ENCODE assay signal across 8 cellular contexts in the genomic region with DNA sequence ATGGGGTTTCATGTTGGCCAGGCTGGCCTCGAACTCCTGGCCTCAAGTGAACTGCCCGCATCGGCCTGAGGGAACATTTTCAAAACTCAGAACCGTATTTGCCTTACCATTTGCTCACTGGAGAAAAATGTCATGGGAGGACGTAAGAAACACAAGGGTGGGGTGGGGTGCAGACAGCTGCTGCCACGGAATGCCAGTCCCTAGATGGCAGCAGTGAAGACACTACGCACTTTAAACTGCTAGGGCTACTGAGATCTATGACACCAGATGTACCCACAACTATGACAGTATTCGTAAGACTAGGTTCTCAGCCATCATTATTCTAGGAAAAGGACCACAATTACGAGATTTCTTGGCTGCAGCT. TPM values are rescaled to one million over a fixed set of nuclear protein-coding genes. Genes with fewer than 3 reads are reported as not detected.
DNase-seq lines count a peak whose midpoint lies in the region; ATAC-seq, FAIRE-seq and TF ChIP-seq lines count a peak whose summit lies in the region.
"Not testable (repeated sequence)": the region's sequence is repeated elsewhere in the genome, so short reads cannot be mapped to it uniquely, and the experiment has no call there.

No MANE protein-coding gene starts in this region.

- not testable (repeated sequence) for H3K36me3 ChIP-seq in HepG2 (replicated peaks in 1 of 2; ENCODE audit: control insufficient read depth in 1 of 2, insufficient read depth in 2 of 2, low read length in 2 of 2)

- in situ Hi-C loops in HepG2 (cut with HindIII; ENCODE audit: extremely low pct_ligation_motif_present, low pct_unique_long_range_greater_than_20kb): loop anchor here (25.0 kb wide), 1 partner anchor 157 kb away; no protein-coding TSS in a partner anchor

- H3K27ac Mint-ChIP-seq in activated CD8-positive, alpha-beta T cell treated with anti-CD3 and anti-CD28 coated beads for 36 hours: peak overlapping the region; percentile 96

- H3K9me3 ChIP-seq in HepG2 (ENCODE audit: low read length): not testable (repeated sequence)

- peaks cover 37% of the 10 kb centered on the region for H3K4me1 Mint-ChIP-seq in activated CD8-positive, alpha-beta T cell treated with anti-CD3 and anti-CD28 coated beads for 36 hours (ENCODE audit: low read depth)

- not testable (repeated sequence) for H3K27me3 Mint-ChIP-seq in activated CD8-positive, alpha-beta T cell treated with anti-CD3 and anti-CD28 coated beads for 36 hours

- intact Hi-C loops in activated CD8-positive, alpha-beta T cell treated with anti-CD3 and anti-CD28 coated beads for 36 hours (cut with micrococcal nuclease): loop anchor here (5.0 to 10.0 kb wide), 2 partner anchors 70 to 157 kb away; a partner anchor contains a TSS
- intact Hi-C loops in dorsolateral prefrontal cortex (cut with DNase I): loop anchor here in 1 of 2 donors (2.0 to 10.0 kb wide), 2 partner anchors 74 to 150 kb away; a partner anchor contains a TSS
- intact Hi-C loops in HepG2 (cut with micrococcal nuclease; ENCODE audit: unreplicated experiment): not testable (repeated sequence)

- DNase-seq in AG09309 (ENCODE audit: low read depth) (peak; percentile 57), dorsolateral prefrontal cortex (peak in 8 of 10 donors; percentile 24 to 77 (median 53)), HepG2 (ENCODE audit: low spot score) (peak; percentile 73)
- peak; percentile 31 for DNase-seq in NK-92 treated with Interleukin-12 subunit alpha and Interleukin-12 subunit beta, amount 100 ng/mL, for 24 hours (lab: John Stamatoyannopoulos, UW)
- DNase-seq in activated CD8-positive, alpha-beta T cell treated with anti-CD3 and anti-CD28 coated beads for 36 hours: peak; percentile 76
- peak; percentile 54 for DNase-seq in stimulated activated CD4-positive, alpha-beta T cell treated with anti-CD3 and anti-CD28 coated beads, Interleukin-15, amount 100 ng/mL, for 24 hours

- H3K79me2 ChIP-seq in HepG2 (ENCODE audit: insufficient read depth, low read length): not testable (repeated sequence)

- H3K4me3 ChIP-seq in AG09309 (ENCODE audit: control insufficient read depth, low read depth, low read length): peak overlapping the region; percentile 76
- H3K4me3 ChIP-seq in dorsolateral prefrontal cortex: peak overlapping the region; percentile 56 to 96 (median 87)
- H3K4me3 ChIP-seq in HepG2 (replicated peaks in 1 of 3; ENCODE audit: insufficient read depth in 1 of 3, low read depth in 2 of 3, low read length in 3 of 3): peak overlapping the region; percentile 62 to 83 (median 76); a peak in 5 of 6 replicates

- WGBS in HepG2 (ENCODE audit: low lambda C conversion rate): 1% methylated on average over 9 of the region's 9 CpGs

- H3K4me3 Mint-ChIP-seq in activated CD8-positive, alpha-beta T cell treated with anti-CD3 and anti-CD28 coated beads for 36 hours: peak overlapping the region; percentile 92

- not testable (repeated sequence) for TF ChIP-seq EP300 in HepG2 (IDR thresholded peaks at IDR 0.05; ENCODE audit: low read depth in 2 of 2, low read length in 2 of 2); HepG2 (CRISPR knock-in tag; IDR thresholded peaks at IDR 0.05; ENCODE audit: borderline replicate concordance)

- peak; percentile 39 for ATAC-seq in GM18907 (IDR thresholded peaks at IDR 0.05; ENCODE audit: unreplicated experiment)
- peak; percentile 22 for ATAC-seq in HG03469 (IDR thresholded peaks at IDR 0.05; ENCODE audit: unreplicated experiment)
- ATAC-seq in activated CD8-positive, alpha-beta T cell treated with anti-CD3 and anti-CD28 coated beads for 36 hours: peak; percentile 45
- ATAC-seq in HepG2: peak; percentile 72

- H3K9me3 Mint-ChIP-seq in activated CD8-positive, alpha-beta T cell treated with anti-CD3 and anti-CD28 coated beads for 36 hours: not testable (repeated sequence)

- H3K27ac ChIP-seq in dorsolateral prefrontal cortex (peak overlapping the region in 58 of 59 donors; percentile 63 to 98 (median 94)), HepG2 (ENCODE audit: extremely low read length, insufficient read depth, low read length) (peak overlapping the region; percentile 89)

- BruUV-seq in HepG2 (replicated peaks; lab: Mats Ljungman, UMichigan): TSS peak; percentile 73

- POLR2A ChIA-PET in activated CD8-positive, alpha-beta T cell treated with anti-CD3 and anti-CD28 coated beads for 36 hours (lab: Charles Lee): interaction anchor here (0.9 to 2.3 kb wide), 4 partner anchors 9 to 150 kb away, joined by 3 to 14 read pairs (median 8); a partner anchor contains a TSS
- POLR2A ChIA-PET in HepG2 (lab: Yijun Ruan, JAX): interaction anchor here (1.5 to 3.0 kb wide), 3 partner anchors 74 to 307 kb away, joined by 6 to 44 read pairs (median 13); a partner anchor contains a TSS

- H4K20me1 ChIP-seq in HepG2 (ENCODE audit: insufficient read depth, low read length): not testable (repeated sequence)

- not testable (repeated sequence) for H3K27me3 ChIP-seq in dorsolateral prefrontal cortex; HepG2 (ENCODE audit: control insufficient read depth in 1 of 2, insufficient read depth in 2 of 2, low read length in 2 of 2)

- H2AFZ ChIP-seq in HepG2 (ENCODE audit: low read length): not testable (repeated sequence)

- peak overlapping the region; percentile 67 for H3K4me2 ChIP-seq in HepG2 (ENCODE audit: low read depth, low read length)

- CTCF ChIA-PET in activated CD8-positive, alpha-beta T cell treated with anti-CD3 and anti-CD28 coated beads for 36 hours (lab: Charles Lee); HepG2 (lab: Yijun Ruan, JAX; ENCODE audit: low intra/inter-chr PET ratio, low total read pairs): not testable (repeated sequence)

- not testable (repeated sequence) for H3K4me1 ChIP-seq in HepG2 (ENCODE audit: insufficient read depth, low read length)

- TF ChIP-seq RAD21 in HepG2 (CRISPR knock-in tag; IDR thresholded peaks at IDR 0.05): not testable (repeated sequence)

- H3K9ac ChIP-seq in HepG2 (ENCODE audit: insufficient read depth, low read depth, low read length): peak overlapping the region; percentile 90

- peaks cover 20% of the 10 kb centered on the region for H3K36me3 Mint-ChIP-seq in activated CD8-positive, alpha-beta T cell treated with anti-CD3 and anti-CD28 coated beads for 36 hours (ENCODE audit: low read depth)

- peak in 1 of 2 experiments; percentile 50; a peak in 1 of 4 replicates for TF ChIP-seq POLR2A in HepG2 (IDR thresholded peaks at IDR 0.05; ENCODE audit: insufficient read depth in 1 of 2, low read depth in 2 of 2, low read length in 2 of 2)

- TF ChIP-seq CTCF in AG09309 (IDR thresholded peaks at IDR 0.05; ENCODE audit: control insufficient read depth, insufficient read depth, low read depth, low read length, missing control alignments) (peak; percentile 36), dorsolateral prefrontal cortex (IDR thresholded peaks at IDR 0.05 in 54 of 56, conservative IDR thresholded peaks at IDR 0.05 in 2 of 56; ENCODE audit: low read depth in 1 of 56, partially characterized antibody in 56 of 56) (peak in 47 of 56 donors; percentile 6 to 58 (median 41)), HepG2 (CRISPR knock-in tag; IDR thresholded peaks at IDR 0.05) (peak; percentile 71)
- TF ChIP-seq CTCF in activated CD8-positive, alpha-beta T cell treated with anti-CD3 and anti-CD28 coated beads for 36 hours (IDR thresholded peaks at IDR 0.05): peak; percentile 29

- FAIRE-seq in HepG2 (lab: Jason Lieb, UNC): peak; percentile 85

RNA-seq across cellular contexts. Expression of a gene that starts 0.7 kb away (rescaled TPM):
- 10 to 100 TPM; 63.7 to 63.9 TPM for total RNA-seq in activated CD8-positive, alpha-beta T cell treated with anti-CD3 and anti-CD28 coated beads for 36 hours
- 100 to 1,000 TPM in 113 of 120 experiments, 10 to 100 TPM in 7; 79.9 to 191 (median 126) TPM for total RNA-seq in dorsolateral prefrontal cortex
- total RNA-seq in HepG2 (2016; rRNA removed; fragmentation: Illumina TruSeq; extraction: Trizol): 79.3 and 124 TPM in 2 replicates
- 26.4 and 30.7 TPM in 2 replicates for total RNA-seq in HepG2 (2016; cell fraction: cytosol; rRNA removed; fragmentation: Illumina TruSeq; extraction: Trizol; ENCODE audit: low read depth)
- total RNA-seq in HepG2 (2016; cell fraction: insoluble cytoplasmic fraction; rRNA removed; fragmentation: Illumina TruSeq; extraction: Trizol): 84.5 and 129 TPM in 2 replicates
- total RNA-seq in HepG2 (2016; cell fraction: membrane; rRNA removed; fragmentation: Illumina TruSeq; extraction: Trizol): 45.4 and 48.5 TPM in 2 replicates
- 33.8 and 34.8 TPM in 2 replicates for total RNA-seq in HepG2 (2016; cell fraction: nucleus; rRNA removed; fragmentation: Illumina TruSeq; extraction: Trizol)
- polyA plus RNA-seq in HepG2 (2011; rRNA removed): 33.6 and 39.1 TPM in 2 replicates
- 20.9 and 31.6 TPM in 2 replicates for polyA plus RNA-seq in HepG2 (2011; cell fraction: cytosol; rRNA removed)
- polyA plus RNA-seq in HepG2 (2011; cell fraction: nucleus; rRNA removed): 8.7 and 13.9 TPM in 2 replicates
- polyA plus RNA-seq in HepG2 (2012): 59.3 and 60.3 TPM in 2 replicates
- 11.6 and 18.3 TPM in 2 replicates for polyA plus RNA-seq in HepG2 (2016; cell fraction: cytosol; fragmentation: Illumina TruSeq; extraction: Trizol; ENCODE audit: low read depth)
- polyA plus RNA-seq in HepG2 (2016; cell fraction: insoluble cytoplasmic fraction; fragmentation: Illumina TruSeq; extraction: Trizol; ENCODE audit: low read depth): 130 and 143 TPM in 2 replicates
- polyA plus RNA-seq in HepG2 (2016; cell fraction: membrane; fragmentation: Illumina TruSeq; extraction: Trizol; ENCODE audit: low read depth): 30.2 and 38.3 TPM in 2 replicates
- polyA plus RNA-seq in HepG2 (2016; cell fraction: nucleus; fragmentation: Illumina TruSeq; extraction: Trizol; ENCODE audit: insufficient read depth, low read depth): 54.9 and 62.0 TPM in 2 replicates
- polyA minus RNA-seq in HepG2 (2011; rRNA and poly(A)+ RNA removed; ENCODE audit: low replicate concordance): 15.5 and 21.4 TPM in 2 replicates
- polyA minus RNA-seq in HepG2 (2011; cell fraction: cytosol; rRNA and poly(A)+ RNA removed): 42.0 and 45.7 TPM in 2 replicates
- 14.2 and 15.9 TPM in 2 replicates for polyA minus RNA-seq in HepG2 (2011; cell fraction: nucleus; rRNA and poly(A)+ RNA removed)

RNA-seq across cellular contexts. Expression of a gene that starts 2.0 kb away (rescaled TPM):
- total RNA-seq in activated CD8-positive, alpha-beta T cell treated with anti-CD3 and anti-CD28 coated beads for 36 hours: 10 to 100 TPM; 16.6 to 17.5 TPM
- total RNA-seq in dorsolateral prefrontal cortex (10 to 100 TPM; 10.4 to 25.9 (median 17.2) TPM), HepG2 (2016; rRNA removed; fragmentation: Illumina TruSeq; extraction: Trizol) (10.9 and 17.6 TPM in 2 replicates)
- 3.2 and 3.4 TPM in 2 replicates for total RNA-seq in HepG2 (2016; cell fraction: cytosol; rRNA removed; fragmentation: Illumina TruSeq; extraction: Trizol; ENCODE audit: low read depth)
- total RNA-seq in HepG2 (2016; cell fraction: insoluble cytoplasmic fraction; rRNA removed; fragmentation: Illumina TruSeq; extraction: Trizol): 10.4 and 17.0 TPM in 2 replicates
- 5.2 and 5.4 TPM in 2 replicates for total RNA-seq in HepG2 (2016; cell fraction: membrane; rRNA removed; fragmentation: Illumina TruSeq; extraction: Trizol)
- 24.3 and 31.9 TPM in 2 replicates for total RNA-seq in HepG2 (2016; cell fraction: nucleus; rRNA removed; fragmentation: Illumina TruSeq; extraction: Trizol)
- polyA plus RNA-seq in HepG2 (2011; rRNA removed): 8.5 and 8.6 TPM in 2 replicates
- 6.6 and 8.8 TPM in 2 replicates for polyA plus RNA-seq in HepG2 (2011; cell fraction: cytosol; rRNA removed)
- polyA plus RNA-seq in HepG2 (2011; cell fraction: nucleus; rRNA removed): 6.1 and 8.0 TPM in 2 replicates
- polyA plus RNA-seq in HepG2 (2012): 8.4 and 9.0 TPM in 2 replicates
- 1.0 TPM in 2 replicates for polyA plus RNA-seq in HepG2 (2016; cell fraction: cytosol; fragmentation: Illumina TruSeq; extraction: Trizol; ENCODE audit: low read depth)
- polyA plus RNA-seq in HepG2 (2016; cell fraction: insoluble cytoplasmic fraction; fragmentation: Illumina TruSeq; extraction: Trizol; ENCODE audit: low read depth): 6.7 and 8.6 TPM in 2 replicates
- 2.3 and 2.4 TPM in 2 replicates for polyA plus RNA-seq in HepG2 (2016; cell fraction: membrane; fragmentation: Illumina TruSeq; extraction: Trizol; ENCODE audit: low read depth)
- 18.1 and 19.8 TPM in 2 replicates for polyA plus RNA-seq in HepG2 (2016; cell fraction: nucleus; fragmentation: Illumina TruSeq; extraction: Trizol; ENCODE audit: insufficient read depth, low read depth)
- 14.9 and 18.7 TPM in 2 replicates for polyA minus RNA-seq in HepG2 (2011; rRNA and poly(A)+ RNA removed; ENCODE audit: low replicate concordance)
- polyA minus RNA-seq in HepG2 (2011; cell fraction: cytosol; rRNA and poly(A)+ RNA removed): 9.7 and 9.8 TPM in 2 replicates
- polyA minus RNA-seq in HepG2 (2011; cell fraction: nucleus; rRNA and poly(A)+ RNA removed): 16.9 and 28.6 TPM in 2 replicates

Comparison
In these comparisons a context has a peak if more than half of its experiments do, and no peak if none do; other contexts are left out.
1. Peak in every context shown above with its lines: DNase-seq, ATAC-seq, H3K4me3 ChIP-seq and H3K27ac ChIP-seq.
2. ATAC-seq: peak in every context shown above with its lines; median percentile 72 in HepG2; 45 in activated CD8-positive, alpha-beta T cell treated with anti-CD3 and anti-CD28 coated beads for 36 hours; 39 in GM18907; 22 in HG03469.